ENCODE assay signal across 26 cellular contexts in genomic region chr1:107866870-107867269, GRCh38.
DNase-seq lines count a peak whose midpoint lies in the region; ATAC-seq and TF ChIP-seq lines count a peak whose summit lies in the region.
"Had no signal": no experiment of that assay in that cellular context is flagged by ENCODE, and none has a peak within 500 bp of the region (broad histone marks: within the 10 kb centered on the region; RNA-seq: fewer than 3 reads in every experiment).

No MANE protein-coding gene starts in this region.

- no peak for ATAC-seq in activated T-cell treated with anti-CD3 and anti-CD28 coated beads, Interleukin-2, amount 50 U/mL, for 72 hours (replicated peaks in 1 of 2)
- ATAC-seq in stimulated activated memory B cell treated with anti-CD40 and anti-IgM and Interleukin-4, amounts not matched to agents 10 μg/mL and 1 μg/mL and 100 μg/mL, for 72 hours: no peak
- no peak for ATAC-seq in effector memory CD8-positive, alpha-beta T cell (replicated peaks)
- ATAC-seq: PC-3 had no signal

- no peak overlapping the region for H3K9ac ChIP-seq in Karpas-422 (ENCODE audit: low read length)
- H3K9ac ChIP-seq: GM23248 had no signal

- CTCF ChIA-PET in activated CD4-positive, alpha-beta memory T cell treated with anti-CD3 and anti-CD28 coated beads for 36 hours (lab: Charles Lee): no interaction called here

- H3K27me3 Mint-ChIP-seq in activated T-cell treated with anti-CD3 and anti-CD28 coated beads, Interleukin-2, amount 50 U/mL, for 72 hours (ENCODE audit: low read depth): no peaks in the 10 kb centered on the region
- H3K27me3 Mint-ChIP-seq in activated T-cell treated with anti-CD3 and anti-CD28 coated beads, Interleukin-2, amount 50 U/mL, for 24 hours: no peaks in the 10 kb centered on the region
- peaks cover 23% of the 10 kb centered on the region for H3K27me3 Mint-ChIP-seq in endothelial cell (ENCODE audit: unreplicated experiment)
- no peaks in the 10 kb centered on the region for H3K27me3 Mint-ChIP-seq in stimulated activated memory B cell treated with anti-CD40 and anti-IgM and Interleukin-4, amounts not matched to agents 10 μg/mL and 1 μg/mL and 100 μg/mL, for 72 hours
- no peaks in the 10 kb centered on the region for H3K27me3 Mint-ChIP-seq in activated CD4-positive, alpha-beta memory T cell treated with anti-CD3 and anti-CD28 coated beads for 36 hours
- H3K27me3 Mint-ChIP-seq in effector memory CD8-positive, alpha-beta T cell: no peaks in the 10 kb centered on the region
- H3K27me3 Mint-ChIP-seq: CD8-positive, alpha-beta memory T cell had no signal

- no peak overlapping the region for H2AFZ ChIP-seq in Karpas-422 (ENCODE audit: low read length)
- H2AFZ ChIP-seq: GM23248 had no signal

- H3K27ac Mint-ChIP-seq in activated T-cell treated with anti-CD3 and anti-CD28 coated beads, Interleukin-2, amount 50 U/mL, for 72 hours: peak overlapping the region; percentile 54
- H3K27ac Mint-ChIP-seq in activated T-cell treated with anti-CD3 and anti-CD28 coated beads, Interleukin-2, amount 50 U/mL, for 24 hours: no peak overlapping the region
- H3K27ac Mint-ChIP-seq in endothelial cell (ENCODE audit: unreplicated experiment): peak overlapping the region; percentile 62
- H3K27ac Mint-ChIP-seq in stimulated activated memory B cell treated with anti-CD40 and anti-IgM and Interleukin-4, amounts not matched to agents 10 μg/mL and 1 μg/mL and 100 μg/mL, for 72 hours: peak overlapping the region; percentile 28
- H3K27ac Mint-ChIP-seq in activated CD4-positive, alpha-beta memory T cell treated with anti-CD3 and anti-CD28 coated beads for 36 hours: no peak overlapping the region
- H3K27ac Mint-ChIP-seq in effector memory CD8-positive, alpha-beta T cell: peak overlapping the region in 1 of 2 donors; percentile 89

- no peak overlapping the region for H3K4me2 ChIP-seq in Karpas-422 (ENCODE audit: low read depth, low read length, poor library complexity, severe bottlenecking)

- H3K4me3 ChIP-seq in Karpas-422 (ENCODE audit: low read length) (no peak overlapping the region), vagina (no peak overlapping the region)
- H3K4me3 ChIP-seq: GM23248, HAP-1, MG63, SJCRH30 had no signal

- TF ChIP-seq CTCF in endothelial cell (IDR thresholded peaks at IDR 0.05; ENCODE audit: unreplicated experiment) (no peak), vagina (IDR thresholded peaks at IDR 0.05) (no peak)

- peaks cover 3 to 8% of the 10 kb centered on the region in 2 donors for H3K9me3 Mint-ChIP-seq in activated T-cell treated with anti-CD3 and anti-CD28 coated beads, Interleukin-2, amount 50 U/mL, for 72 hours
- H3K9me3 Mint-ChIP-seq in activated T-cell treated with anti-CD3 and anti-CD28 coated beads, Interleukin-2, amount 50 U/mL, for 24 hours: peaks cover 7% of the 10 kb centered on the region
- H3K9me3 Mint-ChIP-seq in endothelial cell (ENCODE audit: unreplicated experiment): no peaks in the 10 kb centered on the region
- H3K9me3 Mint-ChIP-seq in stimulated activated memory B cell treated with anti-CD40 and anti-IgM and Interleukin-4, amounts not matched to agents 10 μg/mL and 1 μg/mL and 100 μg/mL, for 72 hours: peaks cover 13% of the 10 kb centered on the region
- H3K9me3 Mint-ChIP-seq in activated CD4-positive, alpha-beta memory T cell treated with anti-CD3 and anti-CD28 coated beads for 36 hours: peaks cover 4% of the 10 kb centered on the region
- H3K9me3 Mint-ChIP-seq in effector memory CD8-positive, alpha-beta T cell: no peaks in the 10 kb centered on the region

- no peak for DNase-seq in activated T-cell treated with anti-CD3 and anti-CD28 coated beads, Interleukin-2, amount 50 U/mL, for 72 hours
- no peak for DNase-seq in activated T-cell treated with anti-CD3 and anti-CD28 coated beads, Interleukin-2, amount 50 U/mL, for 24 hours
- DNase-seq in Karpas-422 (peak; percentile 2), endothelial cell (ENCODE audit: low spot score) (no peak), vagina (ENCODE audit: extremely low spot score in 2 of 2) (no peak)
- DNase-seq in activated CD4-positive, alpha-beta memory T cell treated with anti-CD3 and anti-CD28 coated beads for 36 hours: no peak
- DNase-seq in effector memory CD8-positive, alpha-beta T cell: no peak
- DNase-seq: BE2C; CD8-positive, alpha-beta memory T cell; DMS 273 treated with DMSO at 0.1 percent for 48 hours; DMS79 treated with DMSO at 0.1 percent for 48 hours; GM23248; KBM-7; MG63; NCI-H1105 treated with DMSO at 0.1 percent for 48 hours; NCI-H146; NCI-H1930; NCI-H446; NCI-H524 treated with DMSO at 0.1 percent for 48 hours; NCI-H774; PC-3; SJCRH30 had no signal

- H3K79me2 ChIP-seq in Karpas-422 (ENCODE audit: low read length): no peaks in the 10 kb centered on the region

- TF ChIP-seq POLR2A in vagina (IDR thresholded peaks at IDR 0.05): no peak

- intact Hi-C loops in activated CD4-positive, alpha-beta memory T cell treated with anti-CD3 and anti-CD28 coated beads for 36 hours (cut with micrococcal nuclease): no loop called here
- intact Hi-C loops in vagina (cut with DNase I): no loop called here

- H3K4me1 ChIP-seq in Karpas-422 (ENCODE audit: low read length) (peaks cover 9% of the 10 kb centered on the region), vagina (no peaks in the 10 kb centered on the region)
- H3K4me1 ChIP-seq: BE2C, HAP-1, SJCRH30 had no signal

- H3K9me3 ChIP-seq in Karpas-422 (ENCODE audit: low read length) (no peaks in the 10 kb centered on the region), vagina (no peaks in the 10 kb centered on the region)
- H3K9me3 ChIP-seq: BE2C, HAP-1, SJCRH30 had no signal

- POLR2A ChIA-PET in activated CD4-positive, alpha-beta memory T cell treated with anti-CD3 and anti-CD28 coated beads for 36 hours (lab: Charles Lee): no interaction called here

- H3K36me3 Mint-ChIP-seq in activated T-cell treated with anti-CD3 and anti-CD28 coated beads, Interleukin-2, amount 50 U/mL, for 72 hours (ENCODE audit: insufficient read depth in 2 of 2): peaks cover 2 to 4% of the 10 kb centered on the region in 2 donors
- no peaks in the 10 kb centered on the region for H3K36me3 Mint-ChIP-seq in activated T-cell treated with anti-CD3 and anti-CD28 coated beads, Interleukin-2, amount 50 U/mL, for 24 hours (ENCODE audit: low read depth)
- peaks cover 55% of the 10 kb centered on the region for H3K36me3 Mint-ChIP-seq in endothelial cell (ENCODE audit: low read depth, unreplicated experiment)
- peaks cover 33% of the 10 kb centered on the region for H3K36me3 Mint-ChIP-seq in stimulated activated memory B cell treated with anti-CD40 and anti-IgM and Interleukin-4, amounts not matched to agents 10 μg/mL and 1 μg/mL and 100 μg/mL, for 72 hours
- peaks cover 5% of the 10 kb centered on the region for H3K36me3 Mint-ChIP-seq in activated CD4-positive, alpha-beta memory T cell treated with anti-CD3 and anti-CD28 coated beads for 36 hours
- no peaks in the 10 kb centered on the region for H3K36me3 Mint-ChIP-seq in effector memory CD8-positive, alpha-beta T cell (ENCODE audit: insufficient read depth)

- H3K4me3 Mint-ChIP-seq in activated T-cell treated with anti-CD3 and anti-CD28 coated beads, Interleukin-2, amount 50 U/mL, for 72 hours: no peak overlapping the region
- no peak overlapping the region for H3K4me3 Mint-ChIP-seq in activated T-cell treated with anti-CD3 and anti-CD28 coated beads, Interleukin-2, amount 50 U/mL, for 24 hours
- H3K4me3 Mint-ChIP-seq in endothelial cell (ENCODE audit: unreplicated experiment): no peak overlapping the region
- H3K4me3 Mint-ChIP-seq in stimulated activated memory B cell treated with anti-CD40 and anti-IgM and Interleukin-4, amounts not matched to agents 10 μg/mL and 1 μg/mL and 100 μg/mL, for 72 hours: no peak overlapping the region
- no peak overlapping the region for H3K4me3 Mint-ChIP-seq in activated CD4-positive, alpha-beta memory T cell treated with anti-CD3 and anti-CD28 coated beads for 36 hours
- H3K4me3 Mint-ChIP-seq in effector memory CD8-positive, alpha-beta T cell: no peak overlapping the region
- H3K4me3 Mint-ChIP-seq: CD14-positive monocyte had no signal

- no peaks in the 10 kb centered on the region for H3K27me3 ChIP-seq in Karpas-422 (ENCODE audit: low read length)
- no peaks in the 10 kb centered on the region for H3K27me3 ChIP-seq in vagina
- H3K27me3 ChIP-seq: MG63, SJCRH30 had no signal

- H3K27ac ChIP-seq in Karpas-422 (ENCODE audit: low read length) (no peak overlapping the region), vagina (no peak overlapping the region)
- H3K27ac ChIP-seq: 22Rv1, GM23248, SJCRH30 had no signal

- no peaks in the 10 kb centered on the region for H4K20me1 ChIP-seq in Karpas-422 (ENCODE audit: insufficient read depth, low read depth, low read length)

- H3K36me3 ChIP-seq in Karpas-422 (ENCODE audit: insufficient read depth, low read length): no peaks in the 10 kb centered on the region
- H3K36me3 ChIP-seq in vagina: no peaks in the 10 kb centered on the region
- H3K36me3 ChIP-seq: BE2C, HAP-1, MG63 had no signal

- peaks cover 27% of the 10 kb centered on the region for H3K4me1 Mint-ChIP-seq in activated T-cell treated with anti-CD3 and anti-CD28 coated beads, Interleukin-2, amount 50 U/mL, for 72 hours (ENCODE audit: low read depth)
- peaks cover 32% of the 10 kb centered on the region for H3K4me1 Mint-ChIP-seq in activated T-cell treated with anti-CD3 and anti-CD28 coated beads, Interleukin-2, amount 50 U/mL, for 24 hours (ENCODE audit: low read depth)
- H3K4me1 Mint-ChIP-seq in endothelial cell (ENCODE audit: unreplicated experiment): peaks cover 59% of the 10 kb centered on the region
- peaks cover 54% of the 10 kb centered on the region for H3K4me1 Mint-ChIP-seq in stimulated activated memory B cell treated with anti-CD40 and anti-IgM and Interleukin-4, amounts not matched to agents 10 μg/mL and 1 μg/mL and 100 μg/mL, for 72 hours
- H3K4me1 Mint-ChIP-seq in activated CD4-positive, alpha-beta memory T cell treated with anti-CD3 and anti-CD28 coated beads for 36 hours (ENCODE audit: low read depth): peaks cover 15% of the 10 kb centered on the region
- H3K4me1 Mint-ChIP-seq in effector memory CD8-positive, alpha-beta T cell (ENCODE audit: low read depth in 2 of 2): peaks cover 38 to 54% of the 10 kb centered on the region in 2 donors

- no peaks in the 10 kb centered on the region for H3K9me2 ChIP-seq in Karpas-422 (replicated peaks; ENCODE audit: insufficient read depth, low read length)

Comparison
In these comparisons a context has a peak if more than half of its experiments do, and no peak if none do; other contexts are left out.
1. H3K27ac Mint-ChIP-seq: peak in activated T-cell treated with anti-CD3 and anti-CD28 coated beads, Interleukin-2, amount 50 U/mL, for 72 hours (single experiment), endothelial cell (single experiment) and stimulated activated memory B cell treated with anti-CD40 and anti-IgM and Interleukin-4, amounts not matched to agents 10 μg/mL and 1 μg/mL and 100 μg/mL, for 72 hours (single experiment); none in activated T-cell treated with anti-CD3 and anti-CD28 coated beads, Interleukin-2, amount 50 U/mL, for 24 hours (single experiment) and activated CD4-positive, alpha-beta memory T cell treated with anti-CD3 and anti-CD28 coated beads for 36 hours (single experiment).